In genomic region chr1:117512728-117513321, GRCh38 we compare ENCODE assay signal across 9 cellular contexts.
DNase-seq lines count a peak whose midpoint lies in the region; ATAC-seq and TF ChIP-seq lines count a peak whose summit lies in the region.
"Had no signal": no experiment of that assay in that cellular context is flagged by ENCODE, and none has a peak within 500 bp of the region (broad histone marks: within the 10 kb centered on the region; RNA-seq: fewer than 3 reads in every experiment).

No MANE protein-coding gene starts in this region.

- H3K4me2 ChIP-seq in neuronal stem cell (ENCODE audit: insufficient read depth, low read length, poor library complexity, severe bottlenecking): no peak overlapping the region

- no peak for ATAC-seq in HG03439 (IDR thresholded peaks at IDR 0.05; ENCODE audit: unreplicated experiment)

- H2BK5ac ChIP-seq in neuronal stem cell (ENCODE audit: low read length): no peak overlapping the region

- H3K27me3 ChIP-seq in dorsolateral prefrontal cortex: no peaks in the 10 kb centered on the region
- H3K27me3 ChIP-seq in neuronal stem cell (ENCODE audit: control insufficient read depth in 3 of 3, insufficient read depth in 3 of 3, low read depth in 1 of 3, low read length in 3 of 3): no peaks in the 10 kb centered on the region

- H3K4me3 Mint-ChIP-seq in Calu3 (ENCODE audit: low read depth, unreplicated experiment): no peak overlapping the region
- H3K4me3 Mint-ChIP-seq: activated B cell treated with CpG ODN at 0.5 μM for 24 hours had no signal

- H3K9me3 ChIP-seq in neuronal stem cell (replicated peaks in 1 of 2; ENCODE audit: control insufficient read depth in 2 of 2, insufficient read depth in 1 of 2, low read depth in 1 of 2, low read length in 2 of 2): no peaks in the 10 kb centered on the region

- H3K27me3 Mint-ChIP-seq in Calu3 (ENCODE audit: unreplicated experiment): no peaks in the 10 kb centered on the region
- H3K27me3 Mint-ChIP-seq: activated B cell treated with CpG ODN at 0.5 μM for 24 hours had no signal

- H4K8ac ChIP-seq in neuronal stem cell (ENCODE audit: low read depth, low read length): no peak overlapping the region

- H3K27ac ChIP-seq in dorsolateral prefrontal cortex (no peak overlapping the region), neuronal stem cell (replicated peaks; ENCODE audit: low read length) (no peak overlapping the region)

- H4K91ac ChIP-seq in neuronal stem cell (ENCODE audit: low read depth, low read length, poor library complexity): no peak overlapping the region

- H3K4me1 ChIP-seq in neuronal stem cell (ENCODE audit: control insufficient read depth in 2 of 2, insufficient read depth in 1 of 2, low read depth in 1 of 2, low read length in 2 of 2): no peaks in the 10 kb centered on the region

- H3K23ac ChIP-seq in neuronal stem cell (ENCODE audit: low read depth, low read length, poor library complexity): no peak overlapping the region

- DNase-seq in NCI-H2107 treated with DMSO at 0.1 percent for 48 hours (lab: John Stamatoyannopoulos, UW; ENCODE audit: unreplicated experiment) (peak; percentile 8), NCI-H2107 (lab: John Stamatoyannopoulos, UW) (no peak), NCI-H526 treated with DMSO at 0.1 percent for 48 hours (lab: John Stamatoyannopoulos, UW) (peak; percentile 31), dorsolateral prefrontal cortex (no peak), neuronal stem cell (ENCODE audit: low spot score) (peak; percentile 4), Calu3 (no peak)
- no peak for DNase-seq in activated naive CD4-positive, alpha-beta T cell (lab: John Stamatoyannopoulos, UW)
- DNase-seq: activated B cell treated with CpG ODN at 0.5 μM for 24 hours had no signal

- intact Hi-C loops in dorsolateral prefrontal cortex (cut with DNase I) (loop anchor here in 1 of 2 donors (2.0 to 5.0 kb wide), 2 partner anchors 246 to 384 kb away; no protein-coding TSS in a partner anchor), Calu3 (cut with micrococcal nuclease; ENCODE audit: unreplicated experiment) (loop anchor here (1.0 to 10.0 kb wide), 3 partner anchors 245 to 448 kb away; partner anchors contain the start of gene TTF2)

- H2BK15ac ChIP-seq in neuronal stem cell (ENCODE audit: low read length): no peak overlapping the region

- H3K36me3 ChIP-seq in neuronal stem cell (replicated peaks in 1 of 2; ENCODE audit: control insufficient read depth in 2 of 2, insufficient read depth in 2 of 2, low read length in 2 of 2): peaks cover under 1 to 3% of the 10 kb centered on the region in 2 donors

- no peak overlapping the region for H2BK12ac ChIP-seq in neuronal stem cell (ENCODE audit: low read length)

- no peaks in the 10 kb centered on the region for H3K4me1 Mint-ChIP-seq in Calu3 (ENCODE audit: low read depth, unreplicated experiment)

- BruUV-seq in Calu3 (replicated peaks; lab: Mats Ljungman, UMichigan): no TSS peak

- H2AFZ ChIP-seq in neuronal stem cell (ENCODE audit: low read length): no peak overlapping the region

- H3K18ac ChIP-seq in neuronal stem cell (ENCODE audit: low read length): no peak overlapping the region

- H3K4ac ChIP-seq in neuronal stem cell (ENCODE audit: low read length): no peak overlapping the region

- no peaks in the 10 kb centered on the region for H3K36me3 Mint-ChIP-seq in Calu3 (ENCODE audit: insufficient read depth, unreplicated experiment)

- no peaks in the 10 kb centered on the region for H3K9me3 Mint-ChIP-seq in Calu3 (ENCODE audit: low read depth, unreplicated experiment)
- H3K9me3 Mint-ChIP-seq: activated B cell treated with CpG ODN at 0.5 μM for 24 hours had no signal

- H3K79me1 ChIP-seq in neuronal stem cell (ENCODE audit: low read depth, low read length): no peaks in the 10 kb centered on the region

- H3K14ac ChIP-seq in neuronal stem cell (ENCODE audit: low read length): no peak overlapping the region

- no peak overlapping the region for H3K9ac ChIP-seq in neuronal stem cell (ENCODE audit: low read depth, low read length, poor library complexity)

- H2BK120ac ChIP-seq in neuronal stem cell (ENCODE audit: low read depth, low read length): no peak overlapping the region

- no peak overlapping the region for H3K27ac Mint-ChIP-seq in Calu3 (ENCODE audit: unreplicated experiment)
- H3K27ac Mint-ChIP-seq: activated B cell treated with CpG ODN at 0.5 μM for 24 hours had no signal

- no peak overlapping the region for H3K4me3 ChIP-seq in dorsolateral prefrontal cortex
- H3K4me3 ChIP-seq in neuronal stem cell (ENCODE audit: low read length in 2 of 2): no peak overlapping the region

- no peak overlapping the region for H2AK5ac ChIP-seq in neuronal stem cell (ENCODE audit: low read depth, low read length)

- CTCF ChIA-PET in Calu3 (lab: Charles Lee): interaction anchor here (0.6 to 1.6 kb wide), 8 partner anchors 100 to 384 kb away, joined by 3 to 6 read pairs (median 4); no protein-coding TSS in a partner anchor

- no CpG with 5 or more reads among the region's 1 CpG for WGBS in neuronal stem cell (ENCODE audit: extremely low coverage in 2 of 2, insufficient read length in 2 of 2, insufficient replicate concordance in 1 of 2), 2 donors

- TF ChIP-seq CTCF in dorsolateral prefrontal cortex (IDR thresholded peaks at IDR 0.05 in 54 of 56, conservative IDR thresholded peaks at IDR 0.05 in 2 of 56; ENCODE audit: low read depth in 1 of 56, partially characterized antibody in 56 of 56) (peak; percentile 24 to 79 (median 63)), Calu3 (IDR thresholded peaks at IDR 0.05; ENCODE audit: unreplicated experiment) (no peak)

Comparison
In these comparisons a context has a peak if more than half of its experiments do, and no peak if none do; other contexts are left out.
1. DNase-seq: peak in NCI-H2107 treated with DMSO at 0.1 percent for 48 hours (single experiment), NCI-H526 treated with DMSO at 0.1 percent for 48 hours (single experiment) and neuronal stem cell (single experiment); none in NCI-H2107 (single experiment), dorsolateral prefrontal cortex (0 of 10), activated naive CD4-positive, alpha-beta T cell (0 of 4) and Calu3 (single experiment).